Comparison of ENCODE assay signal across 12 cellular contexts in genomic region chr3:177126015-177126773, GRCh38.
DNase-seq lines count a peak whose midpoint lies in the region; ATAC-seq and TF ChIP-seq lines count a peak whose summit lies in the region.
"Had no signal": no experiment of that assay in that cellular context is flagged by ENCODE, and none has a peak within 500 bp of the region (broad histone marks: within the 10 kb centered on the region; RNA-seq: fewer than 3 reads in every experiment).

No MANE protein-coding gene starts in this region.

- peaks cover 16% of the 10 kb centered on the region for H3K4me1 ChIP-seq in rectal smooth muscle tissue (ENCODE audit: control insufficient read depth, insufficient read depth, low read length)

- H3F3A ChIP-seq in SU-DHL-6 (ENCODE audit: insufficient read depth) = peaks cover 73% of the 10 kb centered on the region

- peak overlapping the region; percentile 50 for H3K4me2 ChIP-seq in SU-DHL-6 (ENCODE audit: low read depth, low read length, poor library complexity, severe bottlenecking)

- DNase-seq in ELR (ENCODE audit: low read depth) (peak; percentile 57), fibroblast of villous mesenchyme (ENCODE audit: low read depth) (peak; percentile 71), NCI-H2171 treated with DMSO at 0.1 percent for 48 hours (lab: John Stamatoyannopoulos, UW) (no peak), SIG-M5 treated with dmso at 0.1 percent for 504 hours (lab: John Stamatoyannopoulos, UW; ENCODE audit: unreplicated experiment) (no peak)
- DNase-seq in activated CD4-positive, alpha-beta T cell treated with anti-CD3 and anti-CD28 coated beads, Interleukin-2, amount 50 U/mL, for 48 hours = no peak
- DNase-seq: lower lobe of right lung, NCI-H1105 treated with DMSO at 0.1 percent for 48 hours, tibial artery had no signal

- no peaks in the 10 kb centered on the region for H3K9me2 ChIP-seq in SU-DHL-6 (replicated peaks; ENCODE audit: insufficient read depth, low read length)

- H3K36me3 ChIP-seq in SU-DHL-6 (ENCODE audit: low read length) = peaks cover 16% of the 10 kb centered on the region
- no peaks in the 10 kb centered on the region for H3K36me3 ChIP-seq in rectal smooth muscle tissue (ENCODE audit: control insufficient read depth, insufficient read depth, low read length)
- H3K36me3 ChIP-seq: lower lobe of right lung, tibial artery had no signal

- H2AFZ ChIP-seq in SU-DHL-6 (ENCODE audit: low read depth, low read length, severe bottlenecking) = no peak overlapping the region

- H3K9ac ChIP-seq in SU-DHL-6 (ENCODE audit: low read length) (no peak overlapping the region), rectal smooth muscle tissue (ENCODE audit: low read length) (no peak overlapping the region)

- peaks cover 31% of the 10 kb centered on the region for H4K20me1 ChIP-seq in SU-DHL-6 (ENCODE audit: low read depth, low read length)

- no peak overlapping the region for H3K4me3 ChIP-seq in SU-DHL-6 (ENCODE audit: insufficient read depth, low read length, poor library complexity, severe bottlenecking)
- no peak overlapping the region for H3K4me3 ChIP-seq in fibroblast of villous mesenchyme (ENCODE audit: low read depth, low read length)
- no peak overlapping the region for H3K4me3 ChIP-seq in rectal smooth muscle tissue (ENCODE audit: low read length)
- H3K4me3 ChIP-seq: lower lobe of right lung, tibial artery had no signal

- peaks cover 99% of the 10 kb centered on the region for H3K79me2 ChIP-seq in SU-DHL-6 (ENCODE audit: insufficient read depth, low read length)

- no peak for ATAC-seq in GM18870 (IDR thresholded peaks at IDR 0.05; ENCODE audit: unreplicated experiment)

- H3K9me3 ChIP-seq in SU-DHL-6 (ENCODE audit: insufficient read depth, low read length) = no peaks in the 10 kb centered on the region
- H3K9me3 ChIP-seq: lower lobe of right lung, tibial artery had no signal

- no peak for TF ChIP-seq CTCF in SU-DHL-6 (IDR thresholded peaks at IDR 0.05; ENCODE audit: insufficient read depth, low read length, poor library complexity, severe bottlenecking)
- no peak for TF ChIP-seq CTCF in fibroblast of villous mesenchyme (IDR thresholded peaks at IDR 0.05; ENCODE audit: insufficient read depth, low read depth, low read length)

- peak overlapping the region; percentile 77; the same call in 1 of the 2 replicates for H3K27ac ChIP-seq in SU-DHL-6 (ENCODE audit: low read depth, low read length)
- peak overlapping the region; percentile 34 for H3K27ac ChIP-seq in rectal smooth muscle tissue (ENCODE audit: low read depth, low read length)
- H3K27ac ChIP-seq: HL-60, lower lobe of right lung had no signal

- H3K27me3 ChIP-seq in SU-DHL-6 (ENCODE audit: low read length) = no peaks in the 10 kb centered on the region
- no peaks in the 10 kb centered on the region for H3K27me3 ChIP-seq in rectal smooth muscle tissue (ENCODE audit: control insufficient read depth, insufficient read depth, low read length)
- H3K27me3 ChIP-seq: tibial artery had no signal

Comparison
In these comparisons a context has a peak if more than half of its experiments do, and no peak if none do; other contexts are left out.
1. DNase-seq: peak in ELR (single experiment) and fibroblast of villous mesenchyme (single experiment); none in NCI-H2171 treated with DMSO at 0.1 percent for 48 hours (single experiment), activated CD4-positive, alpha-beta T cell treated with anti-CD3 and anti-CD28 coated beads, Interleukin-2, amount 50 U/mL, for 48 hours (0 of 2) and SIG-M5 treated with dmso at 0.1 percent for 504 hours (single experiment).